Comparison of ENCODE assay signal across 9 cellular contexts in genomic region chr4:163237856-163238255, GRCh38.
"Had no signal": no experiment of that assay in that cellular context is flagged by ENCODE, and none has a peak within 500 bp of the region (broad histone marks: within the 10 kb centered on the region; RNA-seq: fewer than 3 reads in every experiment).

No MANE protein-coding gene starts in this region.

- H3K4me1 ChIP-seq: HAP-1 had no signal

- H3K27ac ChIP-seq: GM23248 had no signal

- H3K9ac ChIP-seq: GM23248 had no signal

- H2AFZ ChIP-seq: GM23248, GM23338 had no signal

- H3K36me3 ChIP-seq: HAP-1 had no signal

- ATAC-seq: GM23338, HCT116 had no signal

- DNase-seq: GM23248, GOT3, H7, H9, HCEC 1CT, HFFc6 had no signal

- H3K4me3 Mint-ChIP-seq: GM23338, H9, HFFc6 had no signal

- H3K4me3 ChIP-seq: GM23248, GM23338, HAP-1 had no signal

- H3K4me2 ChIP-seq: GM23338 had no signal

- H3K27ac Mint-ChIP-seq: GM23338, H9, HFFc6 had no signal
